ENCODE assay signal across 1 cellular context in the genomic region with DNA sequence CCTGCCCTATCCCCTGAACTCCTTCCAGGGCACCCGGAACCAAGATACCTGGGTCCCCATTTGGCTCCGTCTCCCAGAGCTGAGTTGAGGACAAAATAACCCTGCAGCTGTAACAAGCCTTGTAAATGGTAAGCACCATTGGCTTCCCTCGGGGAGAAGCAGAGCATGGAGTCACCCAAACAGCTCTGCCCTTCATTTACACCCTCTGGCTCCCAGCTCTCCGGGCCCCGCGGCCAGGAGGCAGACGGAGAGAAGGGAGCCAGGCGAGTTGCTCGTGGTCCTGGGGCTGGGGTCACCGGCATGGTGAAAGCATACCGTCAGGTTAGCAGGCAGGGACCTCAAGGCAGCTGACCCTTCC.
TF ChIP-seq lines count a peak whose summit lies in the region.

No MANE protein-coding gene starts in this region.

TF ChIP-seq in GM23338, 12 proteins besides CTCF, POLR2A, EP300 and RAD21 (continued from another document):
- no peak for TF ChIP-seq ZNF331 (CRISPR knock-in tag; IDR thresholded peaks at IDR 0.05; ENCODE audit: low read depth)
- no peak for TF ChIP-seq POLR2AphosphoS5 (IDR thresholded peaks at IDR 0.05; ENCODE audit: low read depth)
- TF ChIP-seq ZNF462 (CRISPR knock-in tag; IDR thresholded peaks at IDR 0.05): no peak
